ENCODE assay signal across 22 cellular contexts in genomic region chr9:37700900-37701299, GRCh38. TPM values are rescaled to one million over a fixed set of nuclear protein-coding genes. Genes with fewer than 3 reads are reported as not detected.
DNase-seq lines count a peak whose midpoint lies in the region; ATAC-seq and TF ChIP-seq lines count a peak whose summit lies in the region.
"Had no signal": no experiment of that assay in that cellular context is flagged by ENCODE, and none has a peak within 500 bp of the region (broad histone marks: within the 10 kb centered on the region; RNA-seq: fewer than 3 reads in every experiment).

No MANE protein-coding gene starts in this region.

- H3K27me3 Mint-ChIP-seq in T-helper 17 cell = peaks cover 32% of the 10 kb centered on the region

- H3K27ac ChIP-seq in BLaER1 treated with 17β-estradiol and CSF1 and Interleukin-3, amounts not matched to agents 10 nM and 100 nM = peak overlapping the region in 1 of 11 experiments; percentile 18; a peak in 1 of 22 replicates
- peak overlapping the region; percentile 61 for H3K27ac ChIP-seq in neural cell (ENCODE audit: low read length)
- no peak overlapping the region for H3K27ac ChIP-seq in A673 (ENCODE audit: low read depth, low read length, poor library complexity, severe bottlenecking)
- H3K27ac ChIP-seq: A549, KMS-11 had no signal

- no peaks in the 10 kb centered on the region for H3K4me1 Mint-ChIP-seq in T-helper 17 cell
- H3K4me1 Mint-ChIP-seq: CD4-positive, CD25-positive, alpha-beta regulatory T cell; CD8-positive, alpha-beta memory T cell had no signal

- POLR2A ChIA-PET in A673 (lab: Charles Lee; ENCODE audit: low non-redundant PET) = no interaction called here

- no peak overlapping the region for H3K9ac ChIP-seq in BLaER1 treated with 17β-estradiol and CSF1 and Interleukin-3, amounts not matched to agents 10 nM and 100 nM
- no peak overlapping the region for H3K9ac ChIP-seq in neural cell (ENCODE audit: low read length)
- H3K9ac ChIP-seq: KMS-11 had no signal

- H3K36me3 Mint-ChIP-seq in T-helper 17 cell (ENCODE audit: low read depth) = no peaks in the 10 kb centered on the region
- H3K36me3 Mint-ChIP-seq: CD4-positive, CD25-positive, alpha-beta regulatory T cell; CD8-positive, alpha-beta memory T cell had no signal

- H3K4me2 ChIP-seq in BLaER1 treated with 17β-estradiol and CSF1 and Interleukin-3, amounts not matched to agents 10 nM and 100 nM = peak overlapping the region in 7 of 11 experiments; percentile 50 to 79 (median 64); a peak in 14 of 22 replicates
- H3K4me2 ChIP-seq in neural cell (ENCODE audit: low read length) = no peak overlapping the region
- H3K4me2 ChIP-seq: A549, KMS-11 had no signal

- TF ChIP-seq RAD21 in neural cell (conservative IDR thresholded peaks at IDR 0.05) = no peak

- ATAC-seq in left lobe of liver (peak; percentile 94), T-helper 17 cell (no peak), GM19035 (IDR thresholded peaks at IDR 0.05; ENCODE audit: unreplicated experiment) (no peak)
- ATAC-seq: A549, HCT116 had no signal

- no peaks in the 10 kb centered on the region for H3F3A ChIP-seq in neural cell (ENCODE audit: insufficient read depth, low read length, poor library complexity, severe bottlenecking)

- H3K27me3 ChIP-seq in BLaER1 treated with 17β-estradiol and CSF1 and Interleukin-3, amounts not matched to agents 10 nM and 100 nM = no peaks in the 10 kb centered on the region
- no peaks in the 10 kb centered on the region for H3K27me3 ChIP-seq in neural cell (ENCODE audit: insufficient read depth, low read depth, low read length)
- peaks cover 6% of the 10 kb centered on the region for H3K27me3 ChIP-seq in A673 (replicated peaks; ENCODE audit: insufficient read depth, low read depth, low read length, poor library complexity)

- H3K4me3 ChIP-seq in BLaER1 treated with 17β-estradiol and CSF1 and Interleukin-3, amounts not matched to agents 10 nM and 100 nM = no peak overlapping the region
- H3K4me3 ChIP-seq in LNCaP clone FGC (ENCODE audit: low read depth, low read length) (no peak overlapping the region), neural cell (ENCODE audit: low read length) (no peak overlapping the region), A673 (ENCODE audit: low read depth, low read length, poor library complexity, severe bottlenecking) (no peak overlapping the region)
- H3K4me3 ChIP-seq: A549 had no signal

- TF ChIP-seq EP300 in neural cell (conservative IDR thresholded peaks at IDR 0.05; ENCODE audit: poor library complexity, severe bottlenecking) = no peak

- H3K9me2 ChIP-seq in neural cell (ENCODE audit: insufficient read depth, low read length) = no peaks in the 10 kb centered on the region

- CTCF ChIA-PET in A673 (lab: Charles Lee) = no interaction called here

- no peak overlapping the region for H3K4me3 Mint-ChIP-seq in T-helper 17 cell
- H3K4me3 Mint-ChIP-seq: CD4-positive, CD25-positive, alpha-beta regulatory T cell; HFFc6 had no signal

- peak; percentile 96 for DNase-seq in LNCaP clone FGC (ENCODE audit: low read depth)
- peak; percentile 61 for DNase-seq in left lobe of liver (ENCODE audit: low spot score)
- DNase-seq in A673 (ENCODE audit: low spot score) = no peak
- no peak for DNase-seq in T-helper 17 cell
- no peak for DNase-seq in NCI-H1436 treated with DMSO at 0.1 percent for 48 hours (lab: John Stamatoyannopoulos, UW)
- DNase-seq: C1 segment of cervical spinal cord; CD4-positive, CD25-positive, alpha-beta regulatory T cell; CD8-positive, alpha-beta memory T cell; COR-L47; DMS 273 treated with DMSO at 0.1 percent for 48 hours; DMS79 treated with DMSO at 0.1 percent for 48 hours; GF-D8; GOT3; H7; HFFc6 had no signal

- BruUV-seq in A673 (replicated peaks; lab: Mats Ljungman, UMichigan) = no TSS peak

- TF ChIP-seq CTCF in LNCaP clone FGC (IDR thresholded peaks at IDR 0.05; ENCODE audit: control insufficient read depth, extremely low read depth, insufficient read depth) (no peak), neural cell (IDR thresholded peaks at IDR 0.05; ENCODE audit: poor library complexity, severe bottlenecking) (no peak), A673 (conservative IDR thresholded peaks at IDR 0.05; ENCODE audit: low read depth, low read length) (no peak)

- no peaks in the 10 kb centered on the region for H3K36me3 ChIP-seq in BLaER1 treated with 17β-estradiol and CSF1 and Interleukin-3, amounts not matched to agents 10 nM and 100 nM
- no peaks in the 10 kb centered on the region for H3K36me3 ChIP-seq in neural cell (ENCODE audit: insufficient read depth, low read length)
- no peaks in the 10 kb centered on the region for H3K36me3 ChIP-seq in A673 (ENCODE audit: insufficient read depth, low read length, poor library complexity, severe bottlenecking)

- H2AFZ ChIP-seq in neural cell (ENCODE audit: low read depth, low read length) = no peak overlapping the region

- intact Hi-C loops in A673 (cut with micrococcal nuclease; ENCODE audit: unreplicated experiment) = no loop called here

- H3K4me1 ChIP-seq in BLaER1 treated with 17β-estradiol and CSF1 and Interleukin-3, amounts not matched to agents 10 nM and 100 nM = peaks cover 0 to 23% (median 20%) of the 10 kb centered on the region in 10 experiments; a peak in 17 of 20 replicates
- H3K4me1 ChIP-seq in A673 (ENCODE audit: insufficient read depth, low read length, poor library complexity, severe bottlenecking) = no peaks in the 10 kb centered on the region
- H3K4me1 ChIP-seq: A549 had no signal

- no peaks in the 10 kb centered on the region for H4K20me1 ChIP-seq in BLaER1 treated with 17β-estradiol and CSF1 and Interleukin-3, amounts not matched to agents 10 nM and 100 nM
- no peaks in the 10 kb centered on the region for H4K20me1 ChIP-seq in neural cell (ENCODE audit: insufficient read depth)

- no peaks in the 10 kb centered on the region; a peak in 1 of 22 replicates for H3K9me3 ChIP-seq in BLaER1 treated with 17β-estradiol and CSF1 and Interleukin-3, amounts not matched to agents 10 nM and 100 nM (replicated peaks in 1 of 11)
- H3K9me3 ChIP-seq in neural cell (ENCODE audit: low read length) = no peaks in the 10 kb centered on the region
- H3K9me3 ChIP-seq in A673 (ENCODE audit: low read depth, low read length, poor library complexity, severe bottlenecking) = no peaks in the 10 kb centered on the region
- no peaks in the 10 kb centered on the region for H3K9me3 ChIP-seq in T-helper 17 cell (ENCODE audit: control insufficient read depth, low read length, poor library complexity, severe bottlenecking)
- H3K9me3 ChIP-seq: A549 had no signal

- no peaks in the 10 kb centered on the region for H3K79me2 ChIP-seq in neural cell (replicated peaks; ENCODE audit: insufficient read depth, low read length)

- H3K27ac Mint-ChIP-seq in T-helper 17 cell = no peak overlapping the region
- H3K27ac Mint-ChIP-seq: CD4-positive, CD25-positive, alpha-beta regulatory T cell; CD8-positive, alpha-beta memory T cell; HFFc6 had no signal

TF ChIP-seq in neural cell, 6 proteins besides CTCF, POLR2A, EP300 and RAD21:
- TF ChIP-seq TAF1 (IDR thresholded peaks at IDR 0.05; ENCODE audit: low read depth) = no peak
- TF ChIP-seq, protein P1, sequence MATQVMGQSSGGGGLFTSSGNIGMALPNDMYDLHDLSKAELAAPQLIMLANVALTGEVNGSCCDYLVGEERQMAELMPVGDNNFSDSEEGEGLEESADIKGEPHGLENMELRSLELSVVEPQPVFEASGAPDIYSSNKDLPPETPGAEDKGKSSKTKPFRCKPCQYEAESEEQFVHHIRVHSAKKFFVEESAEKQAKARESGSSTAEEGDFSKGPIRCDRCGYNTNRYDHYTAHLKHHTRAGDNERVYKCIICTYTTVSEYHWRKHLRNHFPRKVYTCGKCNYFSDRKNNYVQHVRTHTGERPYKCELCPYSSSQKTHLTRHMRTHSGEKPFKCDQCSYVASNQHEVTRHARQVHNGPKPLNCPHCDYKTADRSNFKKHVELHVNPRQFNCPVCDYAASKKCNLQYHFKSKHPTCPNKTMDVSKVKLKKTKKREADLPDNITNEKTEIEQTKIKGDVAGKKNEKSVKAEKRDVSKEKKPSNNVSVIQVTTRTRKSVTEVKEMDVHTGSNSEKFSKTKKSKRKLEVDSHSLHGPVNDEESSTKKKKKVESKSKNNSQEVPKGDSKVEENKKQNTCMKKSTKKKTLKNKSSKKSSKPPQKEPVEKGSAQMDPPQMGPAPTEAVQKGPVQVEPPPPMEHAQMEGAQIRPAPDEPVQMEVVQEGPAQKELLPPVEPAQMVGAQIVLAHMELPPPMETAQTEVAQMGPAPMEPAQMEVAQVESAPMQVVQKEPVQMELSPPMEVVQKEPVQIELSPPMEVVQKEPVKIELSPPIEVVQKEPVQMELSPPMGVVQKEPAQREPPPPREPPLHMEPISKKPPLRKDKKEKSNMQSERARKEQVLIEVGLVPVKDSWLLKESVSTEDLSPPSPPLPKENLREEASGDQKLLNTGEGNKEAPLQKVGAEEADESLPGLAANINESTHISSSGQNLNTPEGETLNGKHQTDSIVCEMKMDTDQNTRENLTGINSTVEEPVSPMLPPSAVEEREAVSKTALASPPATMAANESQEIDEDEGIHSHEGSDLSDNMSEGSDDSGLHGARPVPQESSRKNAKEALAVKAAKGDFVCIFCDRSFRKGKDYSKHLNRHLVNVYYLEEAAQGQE (IDR thresholded peaks at IDR 0.05; ENCODE audit: borderline replicate concordance) = no peak
- TF ChIP-seq EZH2 (IDR thresholded peaks at IDR 0.05; ENCODE audit: borderline replicate concordance, insufficient read depth, low read length, poor library complexity, severe bottlenecking) = no peak
- TF ChIP-seq MXI1 (conservative IDR thresholded peaks at IDR 0.05; ENCODE audit: poor library complexity, severe bottlenecking) = no peak
- TF ChIP-seq POLR2AphosphoS5 (IDR thresholded peaks at IDR 0.05) = no peak
- no peak for TF ChIP-seq SMC3 (conservative IDR thresholded peaks at IDR 0.05; ENCODE audit: poor library complexity)

RNA-seq across cellular contexts. Expression of gene FRMPD1, which starts 50.1 kb away (rescaled TPM):
- 0.88 TPM for total RNA-seq in left lobe of liver
- 0.35 and 0.38 TPM in 2 replicates for polyA plus RNA-seq in neural cell
- 0.69 and 0.97 TPM in 2 replicates for polyA minus RNA-seq in neural cell
- total RNA-seq in A673 (2021) = not detected in 2 replicates
- not detected for total RNA-seq in T-helper 17 cell
- total RNA-seq: CD4-positive, CD25-positive, alpha-beta regulatory T cell; CD8-positive, alpha-beta memory T cell; HFFc6 had no signal
- polyA plus RNA-seq: AG04450; CD4-positive, CD25-positive, alpha-beta regulatory T cell; CD8-positive, alpha-beta memory T cell had no signal

RNA-seq across cellular contexts. Expression of gene TRMT10B, which starts 52.7 kb away (rescaled TPM):
- total RNA-seq in left lobe of liver (3.6 TPM), A673 (2021) (7.8 and 8.0 TPM in 2 replicates), T-helper 17 cell (10 to 100 TPM; 10.6 to 11.5 TPM)
- polyA plus RNA-seq in neural cell = 5.3 and 11.2 TPM in 2 replicates
- 4.9 and 7.3 TPM in 2 replicates for polyA minus RNA-seq in neural cell

Comparison
In these comparisons a context has a peak if more than half of its experiments do, and no peak if none do; other contexts are left out.
1. DNase-seq: peak in LNCaP clone FGC (single experiment) and left lobe of liver (single experiment); none in A673 (single experiment), T-helper 17 cell (0 of 3) and NCI-H1436 treated with DMSO at 0.1 percent for 48 hours (single experiment).